ENCODE assay signal across 13 cellular contexts in the genomic region with DNA sequence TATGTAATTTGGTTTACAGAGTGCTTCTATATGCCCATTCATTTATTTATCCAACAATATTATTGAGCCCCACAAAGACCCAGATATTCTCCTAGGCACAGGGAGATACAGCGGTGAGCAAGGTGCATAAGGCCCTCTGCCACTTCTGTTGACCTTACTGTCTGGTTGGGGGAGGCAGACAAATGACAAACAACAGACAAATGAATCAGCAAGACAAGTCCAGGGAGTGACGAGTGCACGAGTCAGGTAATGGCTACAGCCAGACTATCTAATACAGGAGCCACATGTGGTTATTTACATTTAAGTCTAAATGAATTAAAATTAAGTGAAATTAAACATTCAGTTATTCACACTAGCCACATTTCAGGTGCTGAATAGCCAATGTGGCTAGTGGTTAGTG. TPM values are rescaled to one million over a fixed set of nuclear protein-coding genes. Genes with fewer than 3 reads are reported as not detected.
DNase-seq lines count a peak whose midpoint lies in the region; ATAC-seq and TF ChIP-seq lines count a peak whose summit lies in the region.
"Had no signal": no experiment of that assay in that cellular context is flagged by ENCODE, and none has a peak within 500 bp of the region (broad histone marks: within the 10 kb centered on the region; RNA-seq: fewer than 3 reads in every experiment).

No MANE protein-coding gene starts in this region.

- H3K4me2 ChIP-seq in MM.1S (ENCODE audit: low read depth, low read length), result no peak overlapping the region

- no peaks in the 10 kb centered on the region for H3K36me3 ChIP-seq in MM.1S (replicated peaks; ENCODE audit: insufficient read depth, low read length)
- no peaks in the 10 kb centered on the region for H3K36me3 ChIP-seq in endodermal cell (ENCODE audit: control insufficient read depth, insufficient read depth, low read length)
- H3K36me3 ChIP-seq: brain microvascular endothelial cell, vagina had no signal

- no peak for TF ChIP-seq CTCF in RWPE1 (conservative IDR thresholded peaks at IDR 0.05; ENCODE audit: low read depth)
- no peak for TF ChIP-seq CTCF in nephron (IDR thresholded peaks at IDR 0.05; ENCODE audit: unreplicated experiment in 3 of 3)
- no peak for TF ChIP-seq CTCF in MM.1S (IDR thresholded peaks at IDR 0.05; ENCODE audit: low read length)
- no peak for TF ChIP-seq CTCF in endodermal cell (conservative IDR thresholded peaks at IDR 0.05)

- H3F3A ChIP-seq in MM.1S (ENCODE audit: insufficient read depth, low read length), result no peaks in the 10 kb centered on the region

- no peaks in the 10 kb centered on the region for H3K9me3 Mint-ChIP-seq in nephron
- no peaks in the 10 kb centered on the region for H3K9me3 Mint-ChIP-seq in endodermal cell

- H3K27me3 Mint-ChIP-seq in nephron (ENCODE audit: low read depth) (peaks cover 23% of the 10 kb centered on the region), endodermal cell (ENCODE audit: insufficient read depth) (no peaks in the 10 kb centered on the region)

- H4K20me1 ChIP-seq in MM.1S (ENCODE audit: insufficient read depth, low read length), result no peaks in the 10 kb centered on the region

- WGBS in endodermal cell (ENCODE audit: insufficient coverage in 1 of 2, insufficient read length in 1 of 2), 2 experiments, result 96 to 100% methylated on average over 1 to 3 of the region's 3 CpGs

- CTCF ChIA-PET in RWPE1 (lab: Yijun Ruan, JAX), result interaction anchor here (1.0 kb wide), 1 partner anchor 110 kb away, joined by 5 read pairs; no protein-coding TSS in a partner anchor

- peak overlapping the region in 2 of 3 experiments; percentile 20 to 44 for H3K27ac Mint-ChIP-seq in nephron
- H3K27ac Mint-ChIP-seq in endodermal cell, result no peak overlapping the region

- no peaks in the 10 kb centered on the region for H3K9me2 ChIP-seq in MM.1S (replicated peaks; ENCODE audit: insufficient read depth, low read length)

- H3K9me3 ChIP-seq in MM.1S (replicated peaks; ENCODE audit: insufficient read depth, low read length) (no peaks in the 10 kb centered on the region), endodermal cell (ENCODE audit: control insufficient read depth, low read length) (no peaks in the 10 kb centered on the region)
- H3K9me3 ChIP-seq: vagina had no signal

- H3K36me3 Mint-ChIP-seq in nephron (ENCODE audit: low read depth), result no peaks in the 10 kb centered on the region
- H3K36me3 Mint-ChIP-seq in endodermal cell (ENCODE audit: low read depth), result no peaks in the 10 kb centered on the region

- H3K79me2 ChIP-seq in MM.1S (ENCODE audit: low read length), result no peaks in the 10 kb centered on the region

- DNase-seq in RWPE1 (ENCODE audit: low spot score) (no peak), MM.1S (no peak), endodermal cell (no peak)
- DNase-seq: activated CD8-positive, alpha-beta memory T cell treated with anti-CD3 and anti-CD28 coated beads, Interleukin-2, amount 50 U/mL, for 4 hours; brain microvascular endothelial cell; DMS79; NCI-H2029 treated with DMSO at 0.1 percent for 48 hours had no signal

- H3K4me3 Mint-ChIP-seq in nephron (no peak overlapping the region), endodermal cell (no peak overlapping the region)

- H3K9ac ChIP-seq in MM.1S (ENCODE audit: low read length) (no peak overlapping the region), endodermal cell (ENCODE audit: extremely low read depth, low read length, poor library complexity, severe bottlenecking) (no peak overlapping the region)

- H2AFZ ChIP-seq in MM.1S (ENCODE audit: low read length), result no peak overlapping the region

- H3K27ac ChIP-seq in RWPE1 (peak overlapping the region; percentile 98; the same call in 1 of the 2 replicates), MM.1S (ENCODE audit: low read length) (no peak overlapping the region), endodermal cell (ENCODE audit: low read depth, low read length) (no peak overlapping the region)
- H3K27ac ChIP-seq: brain microvascular endothelial cell, vagina had no signal

- H3K4me3 ChIP-seq in MM.1S (ENCODE audit: low read length) (no peak overlapping the region), endodermal cell (ENCODE audit: low read length) (no peak overlapping the region)
- H3K4me3 ChIP-seq: vagina had no signal

- POLR2A ChIA-PET in RWPE1 (lab: Yijun Ruan, JAX; ENCODE audit: low non-redundant PET), result interaction anchor here (0.6 kb wide), 1 partner anchor 357 kb away, joined by 5 read pairs; no protein-coding TSS in a partner anchor

- H3K27me3 ChIP-seq in MM.1S (replicated peaks; ENCODE audit: insufficient read depth, low read length) (no peaks in the 10 kb centered on the region), endodermal cell (ENCODE audit: control insufficient read depth, insufficient read depth, low read length, poor library complexity, severe bottlenecking) (no peaks in the 10 kb centered on the region)
- H3K27me3 ChIP-seq: brain microvascular endothelial cell, vagina had no signal

- H3K4me1 Mint-ChIP-seq in nephron (peaks cover 30% of the 10 kb centered on the region), endodermal cell (peaks cover 44% of the 10 kb centered on the region)

- ATAC-seq in GM18517 (IDR thresholded peaks at IDR 0.05; ENCODE audit: unreplicated experiment) (peak; percentile 22), HG02852 (IDR thresholded peaks at IDR 0.05; ENCODE audit: unreplicated experiment) (peak; percentile 10), HG03280 (IDR thresholded peaks at IDR 0.05; ENCODE audit: unreplicated experiment) (no peak), HG03521 (IDR thresholded peaks at IDR 0.05; ENCODE audit: unreplicated experiment) (no peak)

- 0 out of 2 replicates have a peak, but pooled peaks cover 7% of the 10 kb centered on the region for H3K4me1 ChIP-seq in MM.1S (ENCODE audit: low read length)
- H3K4me1 ChIP-seq in endodermal cell (ENCODE audit: control insufficient read depth, insufficient read depth, low read length), result peaks cover 15% of the 10 kb centered on the region

RNA-seq across cellular contexts. Expression of gene BCAR3, which starts 22.0 kb away (rescaled TPM):
- total RNA-seq in endodermal cell, result 10 to 100 TPM; 32.7 to 48.7 TPM
- polyA plus RNA-seq in endodermal cell (2013, experiment 1 of 2), result 23.9 TPM
- polyA plus RNA-seq in endodermal cell (2013, experiment 2 of 2), result 30.7 TPM

Comparison
In these comparisons a context has a peak if more than half of its experiments do, and no peak if none do; other contexts are left out.
1. ATAC-seq: peak in GM18517 (single experiment) and HG02852 (single experiment); none in HG03280 (single experiment) and HG03521 (single experiment).